Comparison of ENCODE assay signal across 8 cellular contexts in the genomic region with DNA sequence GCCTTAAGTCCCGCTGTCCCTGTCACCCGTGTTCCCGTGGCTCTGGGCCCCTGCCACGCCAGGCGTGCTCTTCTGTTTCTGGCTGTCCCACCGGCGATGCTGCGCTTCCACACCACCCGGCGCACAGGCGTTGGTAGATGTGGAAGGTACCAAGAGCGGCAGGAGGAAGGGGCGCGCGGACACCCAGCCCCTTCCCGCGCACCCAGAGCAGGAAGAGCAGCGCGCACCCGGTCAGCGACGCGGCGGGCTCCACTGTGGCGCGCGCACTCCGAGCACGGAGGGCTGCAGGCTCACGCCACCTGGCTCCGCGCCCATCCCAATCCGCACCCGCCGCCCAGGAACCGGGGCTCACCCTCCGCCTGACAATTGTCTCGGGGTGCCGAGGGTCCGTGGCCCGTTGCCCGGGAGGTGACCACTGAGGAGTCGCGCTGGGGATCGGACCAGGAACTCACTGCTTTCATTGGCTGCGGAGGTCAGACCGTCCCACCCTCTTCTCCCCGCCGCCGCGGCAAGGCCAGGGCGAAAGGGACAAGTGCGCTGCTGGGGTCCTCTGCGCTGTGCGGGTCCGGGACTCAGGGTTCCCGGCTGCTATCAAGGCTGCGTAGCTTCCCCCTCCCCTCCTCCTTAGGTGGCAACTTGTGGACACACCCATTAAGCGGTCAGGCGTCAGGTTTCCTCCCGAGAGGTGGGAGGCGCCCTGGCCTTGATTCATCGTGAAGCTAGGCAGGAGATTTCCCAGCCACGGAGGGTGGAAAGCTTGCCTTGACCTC.
DNase-seq lines count a peak whose midpoint lies in the region; ATAC-seq and TF ChIP-seq lines count a peak whose summit lies in the region.

No MANE protein-coding gene starts in this region.

- peaks cover 22% of the 10 kb centered on the region for H3K27me3 Mint-ChIP-seq in activated T-cell treated with anti-CD3 and anti-CD28 coated beads, Interleukin-2, amount 50 U/mL, for 4 hours (ENCODE audit: low read depth)
- peaks cover 8 to 46% (median 24%) of the 10 kb centered on the region in 5 donors for H3K27me3 Mint-ChIP-seq in naive thymus-derived CD8-positive, alpha-beta T cell

- peak overlapping the region in 1 of 10 donors; percentile 53 for H3K27ac Mint-ChIP-seq in naive thymus-derived CD8-positive, alpha-beta T cell

- H3K9me3 Mint-ChIP-seq in activated T-cell treated with anti-CD3 and anti-CD28 coated beads, Interleukin-2, amount 50 U/mL, for 4 hours = no peaks in the 10 kb centered on the region
- peaks cover 0 to 9% (median 0%) of the 10 kb centered on the region in 9 donors for H3K9me3 Mint-ChIP-seq in naive thymus-derived CD8-positive, alpha-beta T cell

- peak; percentile 69 for ATAC-seq in HG03108 (IDR thresholded peaks at IDR 0.05; ENCODE audit: unreplicated experiment)
- ATAC-seq in activated T-cell treated with anti-CD3 and anti-CD28 coated beads, Interleukin-2, amount 50 U/mL, for 4 hours = peak; percentile 67 to 78
- peak; percentile 49 to 60 for ATAC-seq in naive thymus-derived CD8-positive, alpha-beta T cell
- no peak for ATAC-seq in GM19328 (IDR thresholded peaks at IDR 0.05; ENCODE audit: unreplicated experiment)

- H3K36me3 Mint-ChIP-seq in activated T-cell treated with anti-CD3 and anti-CD28 coated beads, Interleukin-2, amount 50 U/mL, for 4 hours (ENCODE audit: insufficient read depth) = no peaks in the 10 kb centered on the region
- H3K36me3 Mint-ChIP-seq in naive thymus-derived CD8-positive, alpha-beta T cell = no peaks in the 10 kb centered on the region

- no peak for TF ChIP-seq CTCF in fibroblast of villous mesenchyme (IDR thresholded peaks at IDR 0.05; ENCODE audit: insufficient read depth, low read depth, low read length)

- DNase-seq in stimulated activated CD4-positive, alpha-beta T cell treated with anti-CD3 and anti-CD28 coated beads, Interleukin-15, amount 100 ng/mL, for 24 hours = peak; percentile 48
- DNase-seq in stimulated activated CD4-positive, alpha-beta T cell treated with anti-CD3 and anti-CD28 coated beads, Interleukin-4, amount 100 ng/mL, for 1 hour = no peak
- DNase-seq in NCI-H526 (lab: John Stamatoyannopoulos, UW) = peak; percentile 93
- DNase-seq in activated T-cell treated with anti-CD3 and anti-CD28 coated beads, Interleukin-2, amount 50 U/mL, for 4 hours = no peak
- DNase-seq in fibroblast of villous mesenchyme (ENCODE audit: low read depth) = peak; percentile 40
- DNase-seq in naive thymus-derived CD8-positive, alpha-beta T cell = no peak

- peak overlapping the region; percentile 82 for H3K4me3 Mint-ChIP-seq in activated T-cell treated with anti-CD3 and anti-CD28 coated beads, Interleukin-2, amount 50 U/mL, for 4 hours
- peak overlapping the region; percentile 66 to 86 (median 73) for H3K4me3 Mint-ChIP-seq in naive thymus-derived CD8-positive, alpha-beta T cell

- H3K4me1 Mint-ChIP-seq in activated T-cell treated with anti-CD3 and anti-CD28 coated beads, Interleukin-2, amount 50 U/mL, for 4 hours (ENCODE audit: low read depth) = peaks cover 5% of the 10 kb centered on the region
- peaks cover 6 to 9% (median 7%) of the 10 kb centered on the region in 4 donors for H3K4me1 Mint-ChIP-seq in naive thymus-derived CD8-positive, alpha-beta T cell

- peak overlapping the region; percentile 72 for H3K4me3 ChIP-seq in fibroblast of villous mesenchyme (ENCODE audit: low read depth, low read length)

- POLR2A ChIA-PET in naive thymus-derived CD8-positive, alpha-beta T cell (lab: Charles Lee) = no interaction called here

Comparison
In these comparisons a context has a peak if more than half of its experiments do, and no peak if none do; other contexts are left out.
1. DNase-seq: peak in stimulated activated CD4-positive, alpha-beta T cell treated with anti-CD3 and anti-CD28 coated beads, Interleukin-15, amount 100 ng/mL, for 24 hours (single experiment), NCI-H526 (2 of 2) and fibroblast of villous mesenchyme (single experiment); none in stimulated activated CD4-positive, alpha-beta T cell treated with anti-CD3 and anti-CD28 coated beads, Interleukin-4, amount 100 ng/mL, for 1 hour (single experiment), activated T-cell treated with anti-CD3 and anti-CD28 coated beads, Interleukin-2, amount 50 U/mL, for 4 hours (single experiment) and naive thymus-derived CD8-positive, alpha-beta T cell (0 of 10).